1 cellular context compared by ENCODE assay signal in genomic region chr17:46809110-46809571, GRCh38.
TF ChIP-seq lines count a peak whose summit lies in the region.

No MANE protein-coding gene starts in this region.

TF ChIP-seq in K562, 482 proteins besides CTCF, POLR2A, EP300 and RAD21 (continued from another document):
- no peak for TF ChIP-seq ARID3B (CRISPR knock-in tag; IDR thresholded peaks at IDR 0.05; ENCODE audit: borderline replicate concordance)
- TF ChIP-seq FOS (IDR thresholded peaks at IDR 0.05; ENCODE audit: extremely low read depth, insufficient read length), result peak; percentile 12
- peak; percentile 73 for TF ChIP-seq CBFA2T3 (IDR thresholded peaks at IDR 0.05)
- TF ChIP-seq RCOR1 (IDR thresholded peaks at IDR 0.05; ENCODE audit: borderline replicate concordance in 1 of 2, low read depth in 2 of 2, low read length in 2 of 2), result peak in 1 of 2 experiments; percentile 86; a peak in 2 of 4 replicates
- TF ChIP-seq CBX5 (IDR thresholded peaks at IDR 0.05; ENCODE audit: borderline replicate concordance, low read depth), result no peak
- no peak for TF ChIP-seq ZNF184 (CRISPR knock-in tag; IDR thresholded peaks at IDR 0.05)
- no peak for TF ChIP-seq ZBTB8A (IDR thresholded peaks at IDR 0.05; ENCODE audit: partially characterized antibody)
- peak; percentile 59 to 66 for TF ChIP-seq NRF1 (conservative IDR thresholded peaks at IDR 0.05 in 1 of 2, IDR thresholded peaks at IDR 0.05 in 1 of 2)
- no peak for TF ChIP-seq ZNF589 (CRISPR knock-in tag; IDR thresholded peaks at IDR 0.05; ENCODE audit: low read depth)
- TF ChIP-seq MAX (CRISPR knock-in tag; IDR thresholded peaks at IDR 0.05), result no peak
- TF ChIP-seq IFI16 (CRISPR knock-in tag; IDR thresholded peaks at IDR 0.05), result no peak
- TF ChIP-seq NCOR1 (IDR thresholded peaks at IDR 0.05), result no peak
- no peak for TF ChIP-seq KLF1 (tag; IDR thresholded peaks at IDR 0.05)
- TF ChIP-seq MAZ (CRISPR knock-in tag; conservative IDR thresholded peaks at IDR 0.05 in 1 of 2, IDR thresholded peaks at IDR 0.05 in 1 of 2), result no peak
- no peak for TF ChIP-seq SREBF2 (CRISPR knock-in tag; IDR thresholded peaks at IDR 0.05)
- TF ChIP-seq SMAD1 (IDR thresholded peaks at IDR 0.05; ENCODE audit: low read depth, low read length, partially characterized antibody), result no peak
- TF ChIP-seq GTF2E2 (tag; IDR thresholded peaks at IDR 0.05), result no peak
- no peak for TF ChIP-seq SREBF1 (IDR thresholded peaks at IDR 0.05; ENCODE audit: borderline replicate concordance, low read depth, low read length)
- TF ChIP-seq CEBPZ (IDR thresholded peaks at IDR 0.05; ENCODE audit: borderline replicate concordance, low read depth, low read length), result no peak
- no peak for TF ChIP-seq LCOR (CRISPR knock-in tag; IDR thresholded peaks at IDR 0.05)
- TF ChIP-seq RREB1 (CRISPR knock-in tag; IDR thresholded peaks at IDR 0.05), result no peak
- TF ChIP-seq NFIX (CRISPR knock-in tag; IDR thresholded peaks at IDR 0.05; ENCODE audit: low read depth), result no peak
- TF ChIP-seq NCOA6 (IDR thresholded peaks at IDR 0.05), result no peak
- TF ChIP-seq ZBTB49 (CRISPR knock-in tag; IDR thresholded peaks at IDR 0.05; ENCODE audit: borderline replicate concordance), result no peak
- TF ChIP-seq COPS2 (conservative IDR thresholded peaks at IDR 0.05), result no peak
- peak; percentile 88 for TF ChIP-seq NFYB (IDR thresholded peaks at IDR 0.05; ENCODE audit: extremely low read depth, insufficient read length)
- peak; percentile 14; the same call in 1 of the 2 replicates for TF ChIP-seq LEF1 (IDR thresholded peaks at IDR 0.05)
- TF ChIP-seq SMARCE1 (IDR thresholded peaks at IDR 0.05), result peak; percentile 36; the same call in 1 of the 2 replicates
- no peak for TF ChIP-seq ZNF311 (CRISPR knock-in tag; IDR thresholded peaks at IDR 0.05)
- TF ChIP-seq CC2D1A (IDR thresholded peaks at IDR 0.05), result no peak
- no peak for TF ChIP-seq LARP7 (IDR thresholded peaks at IDR 0.05)
- TF ChIP-seq MEIS2 (IDR thresholded peaks at IDR 0.05; ENCODE audit: partially characterized antibody), result peak; percentile 53
- peak in 1 of 2 experiments; percentile 48; a peak in 1 of 3 replicates for TF ChIP-seq CBX3 (IDR thresholded peaks at IDR 0.05; ENCODE audit: borderline replicate concordance in 1 of 2, low read length in 2 of 2)
- TF ChIP-seq HOXB6 (CRISPR knock-in tag; IDR thresholded peaks at IDR 0.05; ENCODE audit: borderline replicate concordance), result no peak
- TF ChIP-seq PATZ1 (CRISPR knock-in tag; IDR thresholded peaks at IDR 0.05; ENCODE audit: borderline replicate concordance), result no peak
- peak; percentile 79 for TF ChIP-seq TCF3 (CRISPR knock-in tag; IDR thresholded peaks at IDR 0.05)
- TF ChIP-seq MTA1 (IDR thresholded peaks at IDR 0.05; ENCODE audit: borderline replicate concordance), result no peak
- TF ChIP-seq ZNF780A (CRISPR knock-in tag; IDR thresholded peaks at IDR 0.05), result no peak
- TF ChIP-seq RBM15 (IDR thresholded peaks at IDR 0.05; ENCODE audit: insufficient read depth, low read length), result no peak
